ENCODE assay signal across 25 cellular contexts in the genomic region with DNA sequence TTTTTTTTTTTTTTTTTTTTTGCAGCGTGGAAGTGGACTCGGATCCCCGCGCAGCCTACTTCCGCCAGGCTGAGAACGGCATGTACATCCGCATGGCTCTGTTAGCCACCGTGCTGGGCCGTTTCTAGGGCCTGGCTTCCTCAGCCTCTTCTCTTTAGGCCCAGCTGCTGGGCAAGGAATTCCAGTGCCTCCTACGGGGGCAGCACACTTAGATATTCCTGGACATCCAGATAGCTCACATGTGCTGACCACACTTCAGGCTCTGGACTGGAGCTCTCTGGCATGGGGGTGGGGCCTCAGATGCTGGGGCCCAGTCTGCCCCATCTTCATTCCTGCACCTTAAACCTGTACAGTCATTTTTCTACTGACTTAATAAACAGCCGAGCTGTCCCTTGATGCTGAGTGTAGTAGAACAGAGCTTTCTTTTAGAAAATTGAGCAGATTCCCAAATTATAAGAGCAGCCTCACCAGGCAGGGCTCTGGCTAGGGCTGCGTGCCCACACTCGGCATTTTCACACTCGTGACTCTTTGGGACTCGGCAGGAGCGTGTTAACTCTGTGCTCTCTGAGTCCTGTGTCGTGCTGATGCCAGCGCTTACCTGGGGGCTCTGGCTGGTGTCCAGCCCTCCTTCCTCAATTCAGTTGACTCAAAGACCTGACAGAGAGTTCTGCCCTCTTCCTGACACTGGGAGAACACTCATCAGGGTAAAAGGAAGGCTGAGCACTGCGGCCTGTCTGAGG. TPM values are rescaled to one million over a fixed set of nuclear protein-coding genes. Genes with fewer than 3 reads are reported as not detected.
DNase-seq lines count a peak whose midpoint lies in the region; ATAC-seq, FAIRE-seq and TF ChIP-seq lines count a peak whose summit lies in the region.
"Had no signal": no experiment of that assay in that cellular context is flagged by ENCODE, and none has a peak within 500 bp of the region (broad histone marks: within the 10 kb centered on the region; RNA-seq: fewer than 3 reads in every experiment).

No MANE protein-coding gene starts in this region.

- no peak overlapping the region for H3K4me3 ChIP-seq in A673 (ENCODE audit: low read depth, low read length, poor library complexity, severe bottlenecking)
- H3K4me3 ChIP-seq in Panc1 (ENCODE audit: low read depth in 2 of 2, low read length in 2 of 2): no peak overlapping the region
- H3K4me3 ChIP-seq in H1 (ENCODE audit: extremely low read depth in 1 of 4, insufficient read depth in 2 of 4, low read depth in 3 of 4, low read length in 4 of 4): no peak overlapping the region
- no peak overlapping the region for H3K4me3 ChIP-seq in right cardiac atrium (ENCODE audit: low read length)
- H3K4me3 ChIP-seq in Karpas-422 (ENCODE audit: low read length): no peak overlapping the region
- H3K4me3 ChIP-seq: GM23248 had no signal

- no peak overlapping the region for H2BK120ac ChIP-seq in H1 (replicated peaks; ENCODE audit: low read depth, low read length)

- no peak overlapping the region for H3K9ac ChIP-seq in H1 (replicated peaks in 1 of 4; ENCODE audit: extremely low read depth in 1 of 4, low read depth in 3 of 4, low read length in 3 of 4)
- H3K9ac ChIP-seq in Karpas-422 (ENCODE audit: low read length): no peak overlapping the region
- H3K9ac ChIP-seq: GM23248 had no signal

- FAIRE-seq in H1 (lab: Jason Lieb, UNC): no peak
- no peak for FAIRE-seq in GM12892 (lab: Jason Lieb, UNC)
- FAIRE-seq: A204.1, HTR-8/SVneo had no signal

- intact Hi-C loops in A673 (cut with micrococcal nuclease; ENCODE audit: unreplicated experiment) (no loop called here), Panc1 (cut with micrococcal nuclease; ENCODE audit: unreplicated experiment) (no loop called here), right cardiac atrium (cut with DNase I) (no loop called here)

- no peaks in the 10 kb centered on the region for H3K9me2 ChIP-seq in Karpas-422 (replicated peaks; ENCODE audit: insufficient read depth, low read length)

- H3K79me2 ChIP-seq in H1 (ENCODE audit: control insufficient read depth in 1 of 2, insufficient read depth in 2 of 2, low read length in 2 of 2) (no peaks in the 10 kb centered on the region), Karpas-422 (ENCODE audit: low read length) (no peaks in the 10 kb centered on the region)

- no peak overlapping the region for H2BK12ac ChIP-seq in H1 (ENCODE audit: low read depth, low read length)

- no peak for TF ChIP-seq RAD21 in H1 (IDR thresholded peaks at IDR 0.05 in 1 of 2, conservative IDR thresholded peaks at IDR 0.05 in 1 of 2; ENCODE audit: low read depth in 2 of 2, low read length in 2 of 2)

- DNase-seq in A673 (ENCODE audit: low spot score) (no peak), Panc1 (ENCODE audit: low read depth, low spot score) (no peak), H1 (ENCODE audit: low read depth in 1 of 2, low spot score in 2 of 2) (no peak), right cardiac atrium (peak in 2 of 3 donors; percentile 46 to 54), DMS 273 (lab: John Stamatoyannopoulos, UW; ENCODE audit: unreplicated experiment) (no peak), Karpas-422 (no peak), dermis blood vessel endothelial cell (no peak), GM12892 (ENCODE audit: insufficient read length) (no peak)
- DNase-seq: Calu3; CD4-positive, alpha-beta T cell; GM23248; HCEC 1CT; NCI-H1105; NCI-H2081; NCI-H2171 treated with DMSO at 0.1 percent for 48 hours; NCI-H446; NCI-H69; NK-92 treated with Interleukin-12 subunit alpha and Interleukin-12 subunit beta, amount 100 ng/mL, for 24 hours; SIG-M5 had no signal

- BruUV-seq in A673 (replicated peaks; lab: Mats Ljungman, UMichigan) (TSS peak; percentile 68), Panc1 (replicated peaks; lab: Mats Ljungman, UMichigan) (TSS peak; percentile 53)

- H3K4me2 ChIP-seq in H1 (ENCODE audit: insufficient read depth in 1 of 2, low read depth in 2 of 2, low read length in 2 of 2): no peak overlapping the region
- H3K4me2 ChIP-seq in Karpas-422 (ENCODE audit: low read depth, low read length, poor library complexity, severe bottlenecking): no peak overlapping the region

- H3K9me3 ChIP-seq in A673 (ENCODE audit: low read depth, low read length, poor library complexity, severe bottlenecking) (no peaks in the 10 kb centered on the region), Panc1 (ENCODE audit: control insufficient read depth, insufficient read depth, low read depth, low read length) (no peaks in the 10 kb centered on the region), H1 (ENCODE audit: insufficient read depth in 2 of 2, low read depth in 1 of 2, low read length in 1 of 2) (no peaks in the 10 kb centered on the region), right cardiac atrium (ENCODE audit: control insufficient read depth, low read length) (no peaks in the 10 kb centered on the region), Karpas-422 (ENCODE audit: low read length) (no peaks in the 10 kb centered on the region)

- H3K4me1 ChIP-seq in A673 (ENCODE audit: insufficient read depth, low read length, poor library complexity, severe bottlenecking) (no peaks in the 10 kb centered on the region), Panc1 (ENCODE audit: control insufficient read depth, insufficient read depth, low read length) (no peaks in the 10 kb centered on the region), H1 (replicated peaks in 1 of 4; ENCODE audit: control insufficient read depth in 3 of 4, insufficient read depth in 4 of 4, low read length in 3 of 4) (no peaks in the 10 kb centered on the region), right cardiac atrium (ENCODE audit: control insufficient read depth, insufficient read depth, low read length) (peaks cover 1% of the 10 kb centered on the region), Karpas-422 (ENCODE audit: low read length) (no peaks in the 10 kb centered on the region)

- POLR2A ChIA-PET in A673 (lab: Charles Lee; ENCODE audit: low non-redundant PET): no interaction called here
- POLR2A ChIA-PET in Panc1 (lab: Charles Lee): no interaction called here
- POLR2A ChIA-PET in H1 (lab: Charles Lee; ENCODE audit: partially characterized antibody): interaction anchor here (0.5 to 32.6 kb wide), 9 partner anchors 1 to 165 kb away, joined by 3 to 835 read pairs (median 4); a partner anchor contains a TSS

- CTCF ChIA-PET in A673 (lab: Charles Lee) (no interaction called here), Panc1 (lab: Charles Lee) (interaction anchor here (0.8 kb wide), 1 partner anchor 36 kb away, joined by 3 read pairs; no protein-coding TSS in a partner anchor), H1 (lab: Charles Lee; ENCODE audit: partially characterized antibody) (interaction anchor here (1.0 to 3.9 kb wide), 7 partner anchors 8 to 79 kb away, joined by 3 to 32 read pairs (median 4); a partner anchor contains a TSS)

- no peak overlapping the region for H4K91ac ChIP-seq in H1 (replicated peaks; ENCODE audit: insufficient read length, low read length)

- no peaks in the 10 kb centered on the region for H3K79me1 ChIP-seq in H1 (ENCODE audit: low read depth, low read length)

- H4K5ac ChIP-seq in H1 (ENCODE audit: insufficient read length, low read depth, low read length): no peak overlapping the region

- H3K14ac ChIP-seq in H1 (ENCODE audit: insufficient read length): no peak overlapping the region

- H3K4ac ChIP-seq in H1 (replicated peaks; ENCODE audit: insufficient read length, low read depth, low read length): no peak overlapping the region

- H2AFZ ChIP-seq in H1 (ENCODE audit: low read length) (no peak overlapping the region), Karpas-422 (ENCODE audit: low read length) (no peak overlapping the region)
- H2AFZ ChIP-seq: GM23248 had no signal

- H4K20me1 ChIP-seq in H1 (replicated peaks in 1 of 2; ENCODE audit: control insufficient read depth in 1 of 2, insufficient read depth in 2 of 2, low read length in 2 of 2) (peaks cover 4 to 16% of the 10 kb centered on the region in 2 experiments), Karpas-422 (ENCODE audit: insufficient read depth, low read depth, low read length) (no peaks in the 10 kb centered on the region)

- ATAC-seq in Panc1: no peak
- peak; percentile 40 to 42 for ATAC-seq in right cardiac atrium
- ATAC-seq: SK-N-SH treated with all-trans-retinoic acid at 6 μM for 48 hours had no signal

- no peak for TF ChIP-seq EP300 in H1 (IDR thresholded peaks at IDR 0.05; ENCODE audit: borderline replicate concordance in 1 of 2, low read depth in 2 of 2, low read length in 2 of 2)

- 98% methylated on average over 14 of the region's 19 CpGs; no CpG with 5 or more reads in 1 of the 2 experiments for WGBS in H1 (ENCODE audit: extremely low coverage in 1 of 2, insufficient coverage in 1 of 2, insufficient read length in 1 of 2, insufficient replicate concordance in 2 of 2, low coverage in 1 of 2, low lambda C conversion rate in 2 of 2, missing lambda C conversion rate in 1 of 2), 2 experiments
- WGBS in right cardiac atrium: 61% methylated on average over 19 of the region's 19 CpGs

- in situ Hi-C loops in Panc1 (cut with HindIII; ENCODE audit: low pct_unique_long_range_greater_than_20kb, low sequenced_read_pairs): no loop called here

- no peak overlapping the region for H3K56ac ChIP-seq in H1 (replicated peaks; ENCODE audit: insufficient read length, low read depth, low read length)

- H3K23me2 ChIP-seq in H1 (ENCODE audit: low read depth, low read length): no peaks in the 10 kb centered on the region

- peak overlapping the region; percentile 3; the same call in 1 of the 2 replicates for H4K8ac ChIP-seq in H1 (ENCODE audit: extremely low read depth, insufficient read depth, low read length)

- TF ChIP-seq POLR2A in H1 (IDR thresholded peaks at IDR 0.05; ENCODE audit: control extremely low read depth in 1 of 2, low read depth in 2 of 2, low read length in 2 of 2): no peak
- no peak for TF ChIP-seq POLR2A in GM12892 (IDR thresholded peaks at IDR 0.05; ENCODE audit: low read depth, low read length)

- no peaks in the 10 kb centered on the region for H3K27me3 ChIP-seq in A673 (replicated peaks; ENCODE audit: insufficient read depth, low read depth, low read length, poor library complexity)
- no peaks in the 10 kb centered on the region for H3K27me3 ChIP-seq in Panc1 (ENCODE audit: control insufficient read depth, insufficient read depth, low read length)
- H3K27me3 ChIP-seq in H1 (replicated peaks in 1 of 4; ENCODE audit: control insufficient read depth in 3 of 4, extremely low read depth in 1 of 4, insufficient read depth in 3 of 4, low read length in 3 of 4): no peaks in the 10 kb centered on the region
- no peaks in the 10 kb centered on the region for H3K27me3 ChIP-seq in right cardiac atrium (ENCODE audit: control insufficient read depth, insufficient read depth)
- no peaks in the 10 kb centered on the region for H3K27me3 ChIP-seq in Karpas-422 (ENCODE audit: low read length)

- H3K27ac ChIP-seq in A673 (ENCODE audit: low read depth, low read length, poor library complexity, severe bottlenecking) (no peak overlapping the region), Panc1 (ENCODE audit: low read length) (no peak overlapping the region), H1 (ENCODE audit: low read depth, low read length) (no peak overlapping the region), right cardiac atrium (ENCODE audit: low read length) (peak overlapping the region; percentile 60), Karpas-422 (ENCODE audit: low read length) (no peak overlapping the region)
- H3K27ac ChIP-seq: GM23248 had no signal

- peaks cover 62% of the 10 kb centered on the region for H3K36me3 ChIP-seq in A673 (ENCODE audit: insufficient read depth, low read length, poor library complexity, severe bottlenecking)
- H3K36me3 ChIP-seq in Panc1 (ENCODE audit: control insufficient read depth, insufficient read depth, low read length): peaks cover 9% of the 10 kb centered on the region
- peaks cover 42 to 61% (median 59%) of the 10 kb centered on the region in 4 experiments for H3K36me3 ChIP-seq in H1 (ENCODE audit: control insufficient read depth in 2 of 4, insufficient read depth in 4 of 4, low read length in 3 of 4)
- H3K36me3 ChIP-seq in Karpas-422 (ENCODE audit: insufficient read depth, low read length): peaks cover 41% of the 10 kb centered on the region

- no peak overlapping the region for H2BK5ac ChIP-seq in H1 (ENCODE audit: low read depth, low read length)

- H3K23ac ChIP-seq in H1 (ENCODE audit: insufficient read length): no peak overlapping the region

- H3K18ac ChIP-seq in H1 (ENCODE audit: extremely low read depth, low read length): no peak overlapping the region

- H2BK20ac ChIP-seq in H1 (ENCODE audit: low read length): no peak overlapping the region

- no peak overlapping the region for H2AK5ac ChIP-seq in H1 (ENCODE audit: low read depth, low read length)

- no peak overlapping the region for H2BK15ac ChIP-seq in H1 (ENCODE audit: low read length)

- TF ChIP-seq CTCF in A673 (conservative IDR thresholded peaks at IDR 0.05; ENCODE audit: low read depth, low read length) (no peak), Panc1 (IDR thresholded peaks at IDR 0.05) (no peak), H1 (IDR thresholded peaks at IDR 0.05; ENCODE audit: control extremely low read depth in 1 of 3, insufficient read depth in 1 of 3, low read depth in 1 of 3, low read length in 3 of 3) (no peak)

RNA-seq across cellular contexts. Expression of a gene that starts 19.3 kb away (rescaled TPM):
- total RNA-seq in A673 (2021): 45.0 and 45.6 TPM in 2 replicates
- total RNA-seq in Panc1 (2021; ENCODE audit: unreplicated experiment): 0.59 TPM
- polyA plus RNA-seq in Panc1 (2012; ENCODE audit: insufficient read length): 0.75 TPM
- 15.2 and 16.1 TPM in 2 replicates for total RNA-seq in H1 (2021; fragmentation: NEBNext Ultra II Directional; extraction: Animal tissue kit (Norgen Biotek cat#: 25700))
- 30.7 and 48.7 TPM in 2 replicates for polyA plus RNA-seq in H1 (2011; rRNA removed)
- polyA plus RNA-seq in H1 (2011; cell fraction: cytosol; rRNA removed): 26.6 TPM
- 50.1 TPM for polyA plus RNA-seq in H1 (2011; cell fraction: nucleus; rRNA removed)
- polyA plus RNA-seq in H1 (2012, experiment 1 of 2): 9.2 to 18.3 TPM (median 16.3 TPM) in 4 replicates
- 11.6 TPM for polyA plus RNA-seq in H1 (2012, experiment 2 of 2)
- polyA plus RNA-seq in H1 (2013, experiment 1 of 2): 11.0 TPM
- polyA plus RNA-seq in H1 (2013, experiment 2 of 2): 13.3 TPM
- 8.9 and 11.3 TPM in 2 replicates for polyA minus RNA-seq in H1 (2011; rRNA and poly(A)+ RNA removed)
- polyA minus RNA-seq in H1 (2011; cell fraction: cytosol; rRNA and poly(A)+ RNA removed): 13.8 TPM
- 11.0 TPM for polyA minus RNA-seq in H1 (2011; cell fraction: nucleus; rRNA and poly(A)+ RNA removed)
- 10 to 100 TPM in 1 of 4 donors, 1 to 10 TPM in 3; 9.4 to 17.3 (median 9.6) TPM for total RNA-seq in right cardiac atrium
- polyA plus RNA-seq in right cardiac atrium: 7.3 TPM
- 0.19 and 0.29 TPM in 2 replicates for total RNA-seq in Karpas-422 (2014; rRNA removed; shearing (Covaris generic); ENCODE audit: low replicate concordance)
- 17.9 and 25.8 TPM in 2 replicates for total RNA-seq in dermis blood vessel endothelial cell
- polyA plus RNA-seq in GM12892 (2012; ENCODE audit: missing spikeins): not detected
- total RNA-seq: Calu3; CD4-positive, alpha-beta T cell; GM23248 had no signal
- polyA plus RNA-seq: GM23248, IgD-negative memory B cell had no signal

RNA-seq across cellular contexts. Expression of a gene that starts 26.4 kb away (rescaled TPM):
- 194 and 210 TPM in 2 replicates for total RNA-seq in A673 (2021)
- total RNA-seq in Panc1 (2021; ENCODE audit: unreplicated experiment): 76.7 TPM
- polyA plus RNA-seq in Panc1 (2012; ENCODE audit: insufficient read length): 136 TPM
- total RNA-seq in H1 (2021; fragmentation: NEBNext Ultra II Directional; extraction: Animal tissue kit (Norgen Biotek cat#: 25700)): 146 and 147 TPM in 2 replicates
- 130 and 197 TPM in 2 replicates for polyA plus RNA-seq in H1 (2011; rRNA removed)
- polyA plus RNA-seq in H1 (2011; cell fraction: cytosol; rRNA removed): 85.0 TPM
- polyA plus RNA-seq in H1 (2011; cell fraction: nucleus; rRNA removed): 539 TPM
- polyA plus RNA-seq in H1 (2012, experiment 1 of 2): 122 to 193 TPM (median 170 TPM) in 4 replicates
- 94.0 TPM for polyA plus RNA-seq in H1 (2012, experiment 2 of 2)
- polyA plus RNA-seq in H1 (2013, experiment 1 of 2): 48.5 TPM
- polyA plus RNA-seq in H1 (2013, experiment 2 of 2): 35.0 TPM
- 520 and 532 TPM in 2 replicates for polyA minus RNA-seq in H1 (2011; rRNA and poly(A)+ RNA removed)
- 235 TPM for polyA minus RNA-seq in H1 (2011; cell fraction: cytosol; rRNA and poly(A)+ RNA removed)
- 296 TPM for polyA minus RNA-seq in H1 (2011; cell fraction: nucleus; rRNA and poly(A)+ RNA removed)
- 10 to 100 TPM in 2 of 4 donors, 1 to 10 TPM in 2; 9.0 to 12.0 (median 10.0) TPM for total RNA-seq in right cardiac atrium
- polyA plus RNA-seq in right cardiac atrium: 6.0 TPM
- total RNA-seq in Karpas-422 (2014; rRNA removed; shearing (Covaris generic); ENCODE audit: low replicate concordance): 69.5 and 71.4 TPM in 2 replicates
- 33.5 and 69.8 TPM in 2 replicates for total RNA-seq in dermis blood vessel endothelial cell
- 32.7 TPM for polyA plus RNA-seq in GM12892 (2012; ENCODE audit: missing spikeins)

RNA-seq across cellular contexts. Expression of a gene that starts 31.5 kb away (rescaled TPM):
- total RNA-seq in A673 (2021) (366 and 515 TPM in 2 replicates), Panc1 (2021; ENCODE audit: unreplicated experiment) (74.5 TPM), right cardiac atrium (10 to 100 TPM in 3 of 4 donors, 1 to 10 TPM in 1; 8.1 to 14.1 (median 12.8) TPM), dermis blood vessel endothelial cell (52.8 and 58.4 TPM in 2 replicates)
- 51.2 TPM for polyA plus RNA-seq in Panc1 (2012; ENCODE audit: insufficient read length)
- 118 and 123 TPM in 2 replicates for total RNA-seq in H1 (2021; fragmentation: NEBNext Ultra II Directional; extraction: Animal tissue kit (Norgen Biotek cat#: 25700))
- polyA plus RNA-seq in H1 (2011; rRNA removed) (183 and 329 TPM in 2 replicates), right cardiac atrium (7.8 TPM)
- 173 TPM for polyA plus RNA-seq in H1 (2011; cell fraction: cytosol; rRNA removed)
- polyA plus RNA-seq in H1 (2011; cell fraction: nucleus; rRNA removed): 696 TPM
- 96.2 to 130 TPM (median 121 TPM) in 4 replicates for polyA plus RNA-seq in H1 (2012, experiment 1 of 2)
- polyA plus RNA-seq in H1 (2012, experiment 2 of 2): 111 TPM
- 114 TPM for polyA plus RNA-seq in H1 (2013, experiment 1 of 2)
- polyA plus RNA-seq in H1 (2013, experiment 2 of 2): 115 TPM
- polyA minus RNA-seq in H1 (2011; rRNA and poly(A)+ RNA removed): 238 and 245 TPM in 2 replicates
- 75.1 TPM for polyA minus RNA-seq in H1 (2011; cell fraction: cytosol; rRNA and poly(A)+ RNA removed)
- polyA minus RNA-seq in H1 (2011; cell fraction: nucleus; rRNA and poly(A)+ RNA removed): 149 TPM
- total RNA-seq in Karpas-422 (2014; rRNA removed; shearing (Covaris generic); ENCODE audit: low replicate concordance): 23.7 and 38.4 TPM in 2 replicates
- polyA plus RNA-seq in GM12892 (2012; ENCODE audit: missing spikeins): 32.4 TPM

RNA-seq across cellular contexts. Expression of a gene that starts 31.7 kb away (rescaled TPM):
- 2.4 and 2.7 TPM in 2 replicates for total RNA-seq in A673 (2021)
- not detected for total RNA-seq in Panc1 (2021; ENCODE audit: unreplicated experiment)
- polyA plus RNA-seq in Panc1 (2012; ENCODE audit: insufficient read length): not detected
- 1.4 TPM in 2 replicates for total RNA-seq in H1 (2021; fragmentation: NEBNext Ultra II Directional; extraction: Animal tissue kit (Norgen Biotek cat#: 25700))
- 0.75 and 0.83 TPM in 2 replicates for polyA plus RNA-seq in H1 (2011; rRNA removed)
- polyA plus RNA-seq in H1 (2011; cell fraction: cytosol; rRNA removed): 1.0 TPM
- 2.6 TPM for polyA plus RNA-seq in H1 (2011; cell fraction: nucleus; rRNA removed)
- polyA plus RNA-seq in H1 (2012, experiment 1 of 2): 0.86 to 1.3 TPM (median 1.1 TPM) in 4 replicates
- polyA plus RNA-seq in H1 (2012, experiment 2 of 2): 0.18 TPM
- polyA plus RNA-seq in H1 (2013, experiment 1 of 2): 0.51 TPM
- 0.63 TPM for polyA plus RNA-seq in H1 (2013, experiment 2 of 2)
- polyA minus RNA-seq in H1 (2011; rRNA and poly(A)+ RNA removed): 0.60 and 1.7 TPM in 2 replicates
- polyA minus RNA-seq in H1 (2011; cell fraction: cytosol; rRNA and poly(A)+ RNA removed): 1.2 TPM
- polyA minus RNA-seq in H1 (2011; cell fraction: nucleus; rRNA and poly(A)+ RNA removed): 1.00 TPM
- total RNA-seq in right cardiac atrium: 1 to 10 TPM; 1.3 to 3.0 (median 1.8) TPM
- 2.2 TPM for polyA plus RNA-seq in right cardiac atrium
- not detected in 2 replicates for total RNA-seq in Karpas-422 (2014; rRNA removed; shearing (Covaris generic); ENCODE audit: low replicate concordance)
- 0.93 and 2.7 TPM in 2 replicates for total RNA-seq in dermis blood vessel endothelial cell
- not detected for polyA plus RNA-seq in GM12892 (2012; ENCODE audit: missing spikeins)
- total RNA-seq: Calu3; CD4-positive, alpha-beta T cell; GM23248; LHCN-M2 had no signal
- polyA plus RNA-seq: BJ, GM23248, IgD-negative memory B cell had no signal

RNA-seq across cellular contexts. Expression of a gene that starts 31.7 kb away (rescaled TPM):
- total RNA-seq in A673 (2021) (106 and 107 TPM in 2 replicates), Panc1 (2021; ENCODE audit: unreplicated experiment) (111 TPM), right cardiac atrium (100 to 1,000 TPM; 124 to 177 (median 144) TPM), dermis blood vessel endothelial cell (111 and 181 TPM in 2 replicates)
- 109 TPM for polyA plus RNA-seq in Panc1 (2012; ENCODE audit: insufficient read length)
- 103 and 109 TPM in 2 replicates for total RNA-seq in H1 (2021; fragmentation: NEBNext Ultra II Directional; extraction: Animal tissue kit (Norgen Biotek cat#: 25700))
- polyA plus RNA-seq in H1 (2011; rRNA removed) (242 and 280 TPM in 2 replicates), right cardiac atrium (256 TPM)
- 239 TPM for polyA plus RNA-seq in H1 (2011; cell fraction: cytosol; rRNA removed)
- polyA plus RNA-seq in H1 (2011; cell fraction: nucleus; rRNA removed): 171 TPM
- polyA plus RNA-seq in H1 (2012, experiment 1 of 2): 122 to 150 TPM (median 141 TPM) in 4 replicates
- 226 TPM for polyA plus RNA-seq in H1 (2012, experiment 2 of 2)
- polyA plus RNA-seq in H1 (2013, experiment 1 of 2): 210 TPM
- polyA plus RNA-seq in H1 (2013, experiment 2 of 2): 231 TPM
- 88.7 and 110 TPM in 2 replicates for polyA minus RNA-seq in H1 (2011; rRNA and poly(A)+ RNA removed)
- polyA minus RNA-seq in H1 (2011; cell fraction: cytosol; rRNA and poly(A)+ RNA removed): 60.9 TPM
- polyA minus RNA-seq in H1 (2011; cell fraction: nucleus; rRNA and poly(A)+ RNA removed): 80.4 TPM
- 125 and 167 TPM in 2 replicates for total RNA-seq in Karpas-422 (2014; rRNA removed; shearing (Covaris generic); ENCODE audit: low replicate concordance)
- 101 TPM for polyA plus RNA-seq in GM12892 (2012; ENCODE audit: missing spikeins)

Comparison
In these comparisons a context has a peak if more than half of its experiments do, and no peak if none do; other contexts are left out.
1. DNase-seq: peak in right cardiac atrium (2 of 3); none in A673 (single experiment), Panc1 (single experiment), H1 (0 of 2), DMS 273 (single experiment), Karpas-422 (single experiment), dermis blood vessel endothelial cell (single experiment) and GM12892 (single experiment).